8 cellular contexts compared by ENCODE assay signal in the genomic region with DNA sequence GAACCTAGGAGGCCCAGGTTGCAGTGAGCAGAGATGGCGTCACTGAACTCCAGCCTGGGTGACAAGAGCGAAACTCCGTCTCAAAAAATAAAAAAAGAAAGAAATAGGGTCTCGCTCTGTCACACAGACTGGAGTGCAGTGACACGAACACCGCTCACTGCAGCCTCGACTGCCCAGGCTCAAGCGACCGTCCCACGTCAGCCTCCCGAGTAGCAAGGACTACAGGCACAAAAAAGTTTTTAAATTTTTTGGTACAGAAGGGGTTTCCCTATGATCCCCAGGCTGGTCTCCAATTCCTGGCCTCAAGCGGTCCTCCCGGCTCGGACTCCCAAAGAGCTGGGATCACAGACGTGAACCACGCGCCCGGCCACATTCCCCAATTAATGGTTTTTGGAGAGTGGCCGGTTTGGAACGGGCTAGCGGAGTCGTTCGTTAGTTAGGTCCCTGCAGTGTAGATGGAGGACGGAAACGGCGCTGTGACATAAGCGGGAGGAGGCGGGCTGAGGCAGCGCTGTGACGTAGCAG. TPM values are rescaled to one million over a fixed set of nuclear protein-coding genes. Genes with fewer than 3 reads are reported as not detected.
DNase-seq lines count a peak whose midpoint lies in the region; ATAC-seq and TF ChIP-seq lines count a peak whose summit lies in the region.

No MANE protein-coding gene starts in this region.

- H3K9me3 Mint-ChIP-seq in activated naive CD4-positive, alpha-beta T cell treated with anti-CD3 and anti-CD28 coated beads, Interleukin-2, amount 10 ng/mL, durations not matched to agents 7 days and 5 days: no peaks in the 10 kb centered on the region

- H3K4me1 Mint-ChIP-seq in activated naive CD4-positive, alpha-beta T cell treated with anti-CD3 and anti-CD28 coated beads, Interleukin-2, amount 10 ng/mL, durations not matched to agents 7 days and 5 days: peaks cover 38% of the 10 kb centered on the region

- no peak for ATAC-seq in lung (ENCODE audit: insufficient read depth, low FRiP score)
- no peak for ATAC-seq in upper lobe of left lung (ENCODE audit: low FRiP score in 2 of 2)
- ATAC-seq in GM19023 (IDR thresholded peaks at IDR 0.05; ENCODE audit: unreplicated experiment): no peak

- CTCF ChIA-PET in activated naive CD4-positive, alpha-beta T cell treated with anti-CD3 and anti-CD28 coated beads, Interleukin-2, amount 10 ng/mL, durations not matched to agents 7 days and 5 days (lab: Charles Lee): interaction anchor here (1.0 to 1.4 kb wide), 2 partner anchors 26 to 140 kb away, joined by 3 to 4 read pairs; a partner anchor contains a TSS

- TF ChIP-seq CTCF in astrocyte of the spinal cord (IDR thresholded peaks at IDR 0.05; ENCODE audit: low read depth, low read length): no peak
- TF ChIP-seq CTCF in lung (IDR thresholded peaks at IDR 0.05; ENCODE audit: control extremely low read depth, extremely low read depth): no peak
- TF ChIP-seq CTCF in upper lobe of left lung (IDR thresholded peaks at IDR 0.05): no peak

- no peaks in the 10 kb centered on the region for H3K27me3 ChIP-seq in lung (ENCODE audit: control insufficient read depth, insufficient read depth)
- no peaks in the 10 kb centered on the region for H3K27me3 ChIP-seq in upper lobe of left lung

- in situ Hi-C loops in astrocyte of the spinal cord (cut with HindIII; ENCODE audit: low sequenced_read_pairs): no loop called here

- H3K27ac ChIP-seq in lung (ENCODE audit: low read depth in 1 of 2, low read length in 1 of 2) (peak overlapping the region; percentile 91 to 99), upper lobe of left lung (peak overlapping the region; percentile 97 to 98 (median 98))

- H3K4me3 Mint-ChIP-seq in activated naive CD4-positive, alpha-beta T cell treated with anti-CD3 and anti-CD28 coated beads, Interleukin-2, amount 10 ng/mL, durations not matched to agents 7 days and 5 days: peak overlapping the region; percentile 98

- 23 to 24% methylated on average over 30 of the region's 30 CpGs for WGBS in lung, 2 donors
- WGBS in upper lobe of left lung, 2 donors: 27 to 29% methylated on average over 21 to 24 of the region's 30 CpGs

- DNase-seq in activated naive CD4-positive, alpha-beta T cell treated with anti-CD3 and anti-CD28 coated beads, Interleukin-2, amount 10 ng/mL, durations not matched to agents 7 days and 5 days: no peak
- no peak for DNase-seq in activated naive CD4-positive, alpha-beta T cell (lab: John Stamatoyannopoulos, UW)
- no peak for DNase-seq in astrocyte of the spinal cord (ENCODE audit: low read depth, low spot score)
- no peak for DNase-seq in lung (ENCODE audit: low spot score)
- peak in 1 of 2 donors; percentile 68 for DNase-seq in upper lobe of left lung
- no peak for DNase-seq in medulla oblongata (ENCODE audit: extremely low spot score)
- no peak for DNase-seq in dermis blood vessel endothelial cell

- peaks cover 26% of the 10 kb centered on the region for H3K27me3 Mint-ChIP-seq in activated naive CD4-positive, alpha-beta T cell treated with anti-CD3 and anti-CD28 coated beads, Interleukin-2, amount 10 ng/mL, durations not matched to agents 7 days and 5 days

- TF ChIP-seq EP300 in upper lobe of left lung (IDR thresholded peaks at IDR 0.05): no peak

- no peaks in the 10 kb centered on the region for H3K9me3 ChIP-seq in lung (ENCODE audit: control insufficient read depth in 2 of 2, insufficient read depth in 1 of 2, low read length in 1 of 2)
- H3K9me3 ChIP-seq in upper lobe of left lung: no peaks in the 10 kb centered on the region

- H3K36me3 Mint-ChIP-seq in activated naive CD4-positive, alpha-beta T cell treated with anti-CD3 and anti-CD28 coated beads, Interleukin-2, amount 10 ng/mL, durations not matched to agents 7 days and 5 days: peaks cover 26% of the 10 kb centered on the region

- H3K36me3 ChIP-seq in lung (ENCODE audit: control insufficient read depth in 2 of 2, insufficient read depth in 2 of 2, low read length in 2 of 2): peaks cover 0 to 7% of the 10 kb centered on the region in 2 donors
- H3K36me3 ChIP-seq in upper lobe of left lung: peaks cover 0 to 20% (median 6%) of the 10 kb centered on the region in 4 donors

- H3K4me3 ChIP-seq in astrocyte of the spinal cord (ENCODE audit: low read depth, low read length): peak overlapping the region; percentile 84
- H3K4me3 ChIP-seq in lung: peak overlapping the region; percentile 45
- peak overlapping the region; percentile 27 to 97 (median 89) for H3K4me3 ChIP-seq in upper lobe of left lung

- peak overlapping the region; percentile 98 for H3K27ac Mint-ChIP-seq in activated naive CD4-positive, alpha-beta T cell treated with anti-CD3 and anti-CD28 coated beads, Interleukin-2, amount 10 ng/mL, durations not matched to agents 7 days and 5 days

- TF ChIP-seq POLR2A in upper lobe of left lung (IDR thresholded peaks at IDR 0.05): no peak

- H3K4me1 ChIP-seq in lung (ENCODE audit: control insufficient read depth in 2 of 2, insufficient read depth in 2 of 2, low read length in 2 of 2): peaks cover 0 to 30% of the 10 kb centered on the region in 2 donors
- H3K4me1 ChIP-seq in upper lobe of left lung: peaks cover 35 to 45% (median 37%) of the 10 kb centered on the region in 4 donors

RNA-seq across cellular contexts. Expression of a gene that starts 0.6 kb away (rescaled TPM):
- total RNA-seq in lung (100 to 1,000 TPM; 158 to 256 TPM), upper lobe of left lung (100 to 1,000 TPM; 198 to 385 (median 269) TPM), dermis blood vessel endothelial cell (471 and 724 TPM in 2 replicates)
- polyA plus RNA-seq in lung: 100 to 1,000 TPM; 358 to 476 TPM

RNA-seq across cellular contexts. Expression of a gene that starts 10.3 kb away (rescaled TPM):
- 1 to 10 TPM; 1.8 to 6.7 TPM for total RNA-seq in lung
- polyA plus RNA-seq in lung: 1 to 10 TPM; 1.5 to 3.4 TPM
- total RNA-seq in upper lobe of left lung: 1 to 10 TPM; 1.4 to 8.7 (median 2.0) TPM
- 5.0 and 5.8 TPM in 2 replicates for total RNA-seq in dermis blood vessel endothelial cell

RNA-seq across cellular contexts. Expression of a gene that starts 26.1 kb away (rescaled TPM):
- 10 to 100 TPM in 1 of 2 donors, 1 to 10 TPM in 1; 8.4 to 21.4 TPM for total RNA-seq in lung
- polyA plus RNA-seq in lung: 1 to 10 TPM; 2.8 to 5.4 TPM
- total RNA-seq in upper lobe of left lung: 10 to 100 TPM in 4 of 6 donors, 1 to 10 TPM in 2; 6.1 to 19.3 (median 13.9) TPM
- 9.5 and 17.4 TPM in 2 replicates for total RNA-seq in dermis blood vessel endothelial cell

RNA-seq across cellular contexts. Expression of a gene that starts 30.4 kb away (rescaled TPM):
- total RNA-seq in lung (10 to 100 TPM; 44.4 to 60.0 TPM), upper lobe of left lung (100 to 1,000 TPM in 1 of 6 donors, 10 to 100 TPM in 5; 42.4 to 161 (median 60.1) TPM), dermis blood vessel endothelial cell (54.3 and 55.7 TPM in 2 replicates)
- 100 to 1,000 TPM in 1 of 2 donors, 10 to 100 TPM in 1; 86.6 to 137 TPM for polyA plus RNA-seq in lung

RNA-seq across cellular contexts. Expression of a gene that starts 36.3 kb away (rescaled TPM):
- 10 to 100 TPM in 1 of 2 donors, 1 to 10 TPM in 1; 9.1 to 16.3 TPM for total RNA-seq in lung
- 10 to 100 TPM; 13.7 to 19.9 TPM for polyA plus RNA-seq in lung
- total RNA-seq in upper lobe of left lung: 10 to 100 TPM; 12.8 to 34.6 (median 17.8) TPM
- 12.1 and 18.5 TPM in 2 replicates for total RNA-seq in dermis blood vessel endothelial cell
